Comparison of ENCODE assay signal across 8 cellular contexts in the genomic region with DNA sequence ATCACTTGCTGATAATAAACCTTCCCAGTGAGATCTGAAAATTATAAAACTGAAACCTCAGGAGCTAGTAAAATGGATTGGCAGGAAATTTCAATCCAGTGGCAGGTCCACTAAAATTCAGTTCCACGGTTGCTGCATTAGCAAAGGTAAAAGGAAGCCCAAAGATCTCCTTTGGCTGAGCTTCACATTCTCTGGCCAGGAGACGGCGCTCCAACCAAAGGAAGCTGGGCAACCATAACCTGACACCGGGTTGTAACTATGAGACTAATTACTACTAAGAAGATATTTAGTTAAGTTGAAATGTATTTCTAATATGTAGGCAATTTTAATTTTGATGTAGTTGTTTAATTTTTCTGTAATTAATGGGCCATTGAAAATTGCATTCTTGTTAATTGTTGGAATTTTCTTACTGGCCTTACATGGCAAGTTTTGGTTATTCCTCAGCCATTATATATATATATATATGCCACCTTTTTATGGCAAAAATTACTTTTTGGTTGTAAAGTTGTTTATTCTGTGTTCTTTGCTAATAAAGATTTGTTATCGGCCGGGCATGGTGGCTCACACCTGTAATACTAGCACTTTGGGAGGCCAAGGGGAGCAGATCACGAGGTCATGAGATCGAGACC. TPM values are rescaled to one million over a fixed set of nuclear protein-coding genes. Genes with fewer than 3 reads are reported as not detected.
DNase-seq lines count a peak whose midpoint lies in the region; ATAC-seq and TF ChIP-seq lines count a peak whose summit lies in the region.

No MANE protein-coding gene starts in this region.

- no peak for ATAC-seq in Right ventricle myocardium inferior
- ATAC-seq in HG02610 (IDR thresholded peaks at IDR 0.05; ENCODE audit: unreplicated experiment), result no peak

- H3K27ac Mint-ChIP-seq in mesothelial cell of epicardium, result no peak overlapping the region

- peaks cover 37% of the 10 kb centered on the region for H3K27me3 ChIP-seq in left ventricle myocardium inferior (ENCODE audit: low read depth)

- H3K4me3 Mint-ChIP-seq in mesothelial cell of epicardium, result no peak overlapping the region

- no peaks in the 10 kb centered on the region for H3K9me3 ChIP-seq in left ventricle myocardium inferior (replicated peaks)

- no peaks in the 10 kb centered on the region for H3K36me3 Mint-ChIP-seq in mesothelial cell of epicardium

- TF ChIP-seq CTCF in left ventricle myocardium inferior (IDR thresholded peaks at IDR 0.05; ENCODE audit: borderline replicate concordance), result peak; percentile 55
- TF ChIP-seq CTCF in mesothelial cell of epicardium (IDR thresholded peaks at IDR 0.05; ENCODE audit: unreplicated experiment), result no peak

- H3K4me1 Mint-ChIP-seq in mesothelial cell of epicardium, result no peaks in the 10 kb centered on the region

- peaks cover 10% of the 10 kb centered on the region for H3K9me3 Mint-ChIP-seq in mesothelial cell of epicardium

- H3K36me3 ChIP-seq in left ventricle myocardium inferior, result no peaks in the 10 kb centered on the region

- H3K27me3 Mint-ChIP-seq in mesothelial cell of epicardium (ENCODE audit: low read depth), result peaks cover 7% of the 10 kb centered on the region

- no peak for DNase-seq in left ventricle myocardium inferior
- DNase-seq in Right ventricle myocardium inferior (ENCODE audit: missing footprints), result no peak
- peak; percentile 45 for DNase-seq in NCI-H460 (ENCODE audit: extremely low read depth, low read depth)
- DNase-seq in activated T-cell treated with anti-CD3 and anti-CD28 coated beads for 4 hours, result peak; percentile 8
- peak; percentile 12 to 16 for DNase-seq in hippocampal formation (lab: John Stamatoyannopoulos, UW)
- DNase-seq in stimulated activated CD4-positive, alpha-beta T cell treated with anti-CD3 and anti-CD28 coated beads, Interleukin-4, amount 100 ng/mL, for 4 hours, result peak; percentile 3 to 38
- no peak for DNase-seq in mesothelial cell of epicardium (ENCODE audit: low spot score in 2 of 2, unreplicated experiment in 2 of 2)

- intact Hi-C loops in left ventricle myocardium inferior (cut with micrococcal nuclease) (no loop called here), Right ventricle myocardium inferior (cut with DNase I) (no loop called here)

- H3K27ac ChIP-seq in left ventricle myocardium inferior (replicated peaks), result no peak overlapping the region

- no peaks in the 10 kb centered on the region for H3K4me1 ChIP-seq in left ventricle myocardium inferior

- H3K4me3 ChIP-seq in left ventricle myocardium inferior, result no peak overlapping the region

RNA-seq across cellular contexts. Expression of gene OR8S1, which starts 17.0 kb away (rescaled TPM):
- not detected for total RNA-seq in left ventricle myocardium inferior
- total RNA-seq in Right ventricle myocardium inferior, result not detected
- total RNA-seq in NCI-H460 (2014; rRNA removed; shearing (Covaris generic)), result not detected in 2 replicates
- polyA plus RNA-seq in NCI-H460 (2014; cell fraction: nucleus; rRNA removed), result not detected in 2 replicates
- total RNA-seq in mesothelial cell of epicardium, result not detected in 3 replicates

RNA-seq across cellular contexts. Expression of gene LALBA, which starts 27.4 kb away (rescaled TPM):
- not detected for total RNA-seq in left ventricle myocardium inferior
- not detected for total RNA-seq in Right ventricle myocardium inferior
- total RNA-seq in NCI-H460 (2014; rRNA removed; shearing (Covaris generic)), result not detected in 2 replicates
- polyA plus RNA-seq in NCI-H460 (2014; cell fraction: nucleus; rRNA removed), result not detected in 2 replicates
- total RNA-seq in mesothelial cell of epicardium, result not detected in 3 replicates

Comparison
In these comparisons a context has a peak if more than half of its experiments do, and no peak if none do; other contexts are left out.
1. DNase-seq: peak in NCI-H460 (single experiment), activated T-cell treated with anti-CD3 and anti-CD28 coated beads for 4 hours (single experiment), hippocampal formation (2 of 2) and stimulated activated CD4-positive, alpha-beta T cell treated with anti-CD3 and anti-CD28 coated beads, Interleukin-4, amount 100 ng/mL, for 4 hours (2 of 2); none in left ventricle myocardium inferior (single experiment), Right ventricle myocardium inferior (single experiment) and mesothelial cell of epicardium (0 of 2).